In genomic region chr1:151132676-151133338, GRCh38 we compare ENCODE assay signal across 18 cellular contexts. TPM values are rescaled to one million over a fixed set of nuclear protein-coding genes. Genes with fewer than 3 reads are reported as not detected.
DNase-seq lines count a peak whose midpoint lies in the region; ATAC-seq and TF ChIP-seq lines count a peak whose summit lies in the region.
"Had no signal": no experiment of that assay in that cellular context is flagged by ENCODE, and none has a peak within 500 bp of the region (broad histone marks: within the 10 kb centered on the region; RNA-seq: fewer than 3 reads in every experiment).

No MANE protein-coding gene starts in this region.

- H3K4me1 ChIP-seq in HUES6 (ENCODE audit: control insufficient read depth, insufficient read depth, low read length) (peaks cover 16% of the 10 kb centered on the region; the same call in 1 of the 2 replicates), esophagus muscularis mucosa (peaks cover 0 to 30% (median 22%) of the 10 kb centered on the region in 4 donors), lower lobe of right lung (peaks cover 23% of the 10 kb centered on the region), testis (peaks cover 31% of the 10 kb centered on the region)

- TF ChIP-seq EP300 in esophagus muscularis mucosa (IDR thresholded peaks at IDR 0.05) = no peak

- TF ChIP-seq CTCF in esophagus muscularis mucosa (IDR thresholded peaks at IDR 0.05) (no peak), lower lobe of right lung (IDR thresholded peaks at IDR 0.05) (no peak), testis (IDR thresholded peaks at IDR 0.05) (no peak)

- peak in 1 of 2 donors; percentile 1 for ATAC-seq in lower lobe of right lung
- ATAC-seq: activated CD8-positive, alpha-beta T cell treated with anti-CD3 and anti-CD28 coated beads for 36 hours; activated T-cell treated with anti-CD3 and anti-CD28 coated beads, Interleukin-2, amount 50 U/mL, for 72 hours had no signal

- peaks cover 26% of the 10 kb centered on the region for H3K36me3 ChIP-seq in HUES6 (ENCODE audit: control insufficient read depth, insufficient read depth, low read length)
- peaks cover 0 to 47% (median 36%) of the 10 kb centered on the region in 4 donors for H3K36me3 ChIP-seq in esophagus muscularis mucosa
- peaks cover 5% of the 10 kb centered on the region for H3K36me3 ChIP-seq in lower lobe of right lung
- H3K36me3 ChIP-seq in testis (ENCODE audit: low read depth, missing control alignments) = no peaks in the 10 kb centered on the region
- H3K36me3 ChIP-seq: MG63 had no signal

- DNase-seq in esophagus muscularis mucosa (ENCODE audit: extremely low spot score) = no peak
- DNase-seq in lower lobe of right lung = no peak
- no peak for DNase-seq in testis
- DNase-seq in activated CD4-positive, alpha-beta T cell treated with anti-CD3 and anti-CD28 coated beads, Interleukin-2, amount 50 U/mL, for 1 hour = no peak
- no peak for DNase-seq in MV-4-11 (lab: John Stamatoyannopoulos, UW)
- DNase-seq in NCI-H446 (lab: John Stamatoyannopoulos, UW) = no peak
- DNase-seq: activated CD8-positive, alpha-beta T cell treated with anti-CD3 and anti-CD28 coated beads for 36 hours; activated naive CD8-positive, alpha-beta T cell treated with anti-CD3 and anti-CD28 coated beads for 36 hours; activated T-cell treated with anti-CD3 and anti-CD28 coated beads, Interleukin-2, amount 50 U/mL, for 72 hours; NCI-H82; SW 1271 had no signal

- intact Hi-C loops in esophagus muscularis mucosa (cut with DNase I) = no loop called here
- intact Hi-C loops in lower lobe of right lung (cut with DNase I) = no loop called here
- intact Hi-C loops in testis (cut with DNase I; ENCODE audit: low total_unique reads) = no loop called here

- WGBS in esophagus muscularis mucosa = 69% methylated on average over 30 of the region's 77 CpGs
- 53 to 68% methylated on average over 12 to 53 of the region's 77 CpGs for WGBS in testis, 2 donors

- H3K27me3 ChIP-seq in HUES6 (ENCODE audit: control insufficient read depth, insufficient read depth, low read length) (peaks cover 18% of the 10 kb centered on the region; the same call in 1 of the 2 replicates), esophagus muscularis mucosa (no peaks in the 10 kb centered on the region), lower lobe of right lung (ENCODE audit: low read depth) (no peaks in the 10 kb centered on the region), testis (no peaks in the 10 kb centered on the region)
- H3K27me3 ChIP-seq: MG63 had no signal

- no peaks in the 10 kb centered on the region for H3K9me3 ChIP-seq in HUES6 (ENCODE audit: control insufficient read depth, insufficient read depth, low read depth, low read length)
- no peaks in the 10 kb centered on the region for H3K9me3 ChIP-seq in esophagus muscularis mucosa
- no peaks in the 10 kb centered on the region for H3K9me3 ChIP-seq in lower lobe of right lung
- no peaks in the 10 kb centered on the region for H3K9me3 ChIP-seq in testis
- H3K9me3 ChIP-seq: MG63 had no signal

- no peak for TF ChIP-seq POLR2A in esophagus muscularis mucosa (IDR thresholded peaks at IDR 0.05; ENCODE audit: low read depth)
- TF ChIP-seq POLR2A in testis (IDR thresholded peaks at IDR 0.05) = no peak

- H3K4me3 ChIP-seq in HUES6 (ENCODE audit: low read depth, low read length) (peak overlapping the region; percentile 56), esophagus muscularis mucosa (peak overlapping the region; percentile 48 to 61 (median 52)), lower lobe of right lung (peak overlapping the region; percentile 51), testis (peak overlapping the region; percentile 42 to 53)
- H3K4me3 ChIP-seq: MG63 had no signal

- H3K27ac ChIP-seq in HUES6 (ENCODE audit: low read depth, low read length) (no peak overlapping the region), esophagus muscularis mucosa (replicated peaks in 1 of 4) (peak overlapping the region in 3 of 4 donors; percentile 71 to 81 (median 72)), lower lobe of right lung (no peak overlapping the region), testis (peak overlapping the region; percentile 66 to 82)

- H3K9ac ChIP-seq in HUES6 (ENCODE audit: low read length) = no peak overlapping the region

RNA-seq across cellular contexts. Expression of gene SEMA6C, which starts 13.6 kb away (rescaled TPM):
- total RNA-seq in esophagus muscularis mucosa (10 to 100 TPM in 1 of 4 donors, 1 to 10 TPM in 3; 5.3 to 12.2 (median 7.3) TPM), lower lobe of right lung (6.4 TPM), testis (100 to 1,000 TPM; 134 to 175 TPM)
- polyA plus RNA-seq in testis (ENCODE audit: insufficient read depth, low read depth, low replicate concordance) = 71.6 TPM

RNA-seq across cellular contexts. Expression of gene TNFAIP8L2, which starts 23.6 kb away (rescaled TPM):
- total RNA-seq in esophagus muscularis mucosa = 1 to 10 TPM; 2.8 to 8.3 (median 5.0) TPM
- total RNA-seq in lower lobe of right lung = 17.8 TPM
- total RNA-seq in testis = under 1 TPM; 0.55 to 0.99 TPM
- 2.1 TPM for polyA plus RNA-seq in testis (ENCODE audit: insufficient read depth, low read depth, low replicate concordance)
- polyA plus RNA-seq: BJ, neural cell had no signal

RNA-seq across cellular contexts. Expression of gene LYSMD1, which starts 32.9 kb away (rescaled TPM):
- total RNA-seq in esophagus muscularis mucosa (10 to 100 TPM; 10.9 to 23.5 (median 12.6) TPM), lower lobe of right lung (6.5 TPM), testis (10 to 100 TPM; 14.9 to 17.0 TPM)
- 9.5 TPM for polyA plus RNA-seq in testis (ENCODE audit: insufficient read depth, low read depth, low replicate concordance)

RNA-seq across cellular contexts. Expression of gene SCNM1, which starts 33.1 kb away (rescaled TPM):
- total RNA-seq in esophagus muscularis mucosa = 10 to 100 TPM; 11.2 to 39.3 (median 21.4) TPM
- total RNA-seq in lower lobe of right lung = 38.4 TPM
- total RNA-seq in testis = 10 to 100 TPM; 27.5 to 31.7 TPM
- polyA plus RNA-seq in testis (ENCODE audit: insufficient read depth, low read depth, low replicate concordance) = 46.0 TPM

RNA-seq across cellular contexts. Expression of gene TMOD4, which starts 43.0 kb away (rescaled TPM):
- total RNA-seq in esophagus muscularis mucosa (1 to 10 TPM in 2 of 4 donors, not detected in 2; 1.5 to 1.6 TPM), lower lobe of right lung (2.1 TPM), testis (not detected)
- 2.1 TPM for polyA plus RNA-seq in testis (ENCODE audit: insufficient read depth, low read depth, low replicate concordance)
- total RNA-seq: dermis microvascular lymphatic vessel endothelial cell, lung microvascular endothelial cell, subcutaneous adipose tissue had no signal
- polyA plus RNA-seq: neural cell had no signal

Comparison
In these comparisons a context has a peak if more than half of its experiments do, and no peak if none do; other contexts are left out.
1. H3K27ac ChIP-seq: peak in esophagus muscularis mucosa (3 of 4) and testis (2 of 2); none in HUES6 (single experiment) and lower lobe of right lung (single experiment).
2. RNA of gene SEMA6C, which starts 13.6 kb away (total RNA-seq): 134 to 175 TPM in testis; 5.3 to 12.2 TPM in esophagus muscularis mucosa and 6.4 TPM in lower lobe of right lung (single experiment); every median in the first group is over 10 times any median in the second.
3. Peak in every context shown above with its lines, with median percentiles within 50 percentile points of each other: H3K4me3 ChIP-seq.